Comparison of ENCODE assay signal across 8 cellular contexts in the genomic region with DNA sequence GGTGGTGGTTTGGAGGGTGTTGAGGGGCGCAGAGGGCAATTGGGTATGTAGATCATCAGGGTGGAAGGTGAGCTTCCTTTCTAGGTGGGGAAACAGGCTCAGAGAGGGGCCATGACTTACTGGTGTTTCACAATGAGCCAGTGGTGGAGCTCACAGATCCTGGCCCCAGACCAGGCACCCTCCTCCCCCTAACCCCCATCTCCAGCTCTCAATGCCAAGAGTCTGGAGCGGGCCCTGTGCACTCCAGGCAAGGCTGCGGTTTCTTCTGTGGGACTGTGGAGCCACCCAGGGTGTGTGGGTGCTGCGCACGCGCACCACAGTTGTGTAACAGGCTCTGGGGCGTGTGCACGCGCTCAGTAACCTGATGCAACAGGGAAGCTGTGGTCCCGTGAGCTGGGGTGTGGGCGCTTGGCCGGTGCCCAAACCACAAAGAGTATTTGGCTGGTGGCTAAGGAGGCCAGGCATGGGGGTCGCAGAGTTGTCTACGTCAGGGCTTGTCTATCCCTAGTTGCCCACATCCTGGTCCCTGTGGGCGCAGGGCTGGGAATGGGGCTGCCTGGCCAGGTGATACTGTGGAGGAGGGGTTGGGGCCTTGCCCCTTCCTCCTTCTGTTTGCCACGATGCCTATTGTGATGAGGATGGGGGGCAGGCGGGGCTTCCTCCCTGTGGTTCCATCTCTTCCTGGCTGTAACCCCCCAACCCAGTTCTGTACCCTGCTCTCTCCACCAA. TPM values are rescaled to one million over a fixed set of nuclear protein-coding genes. Genes with fewer than 3 reads are reported as not detected.
DNase-seq lines count a peak whose midpoint lies in the region; ATAC-seq and TF ChIP-seq lines count a peak whose summit lies in the region.

No MANE protein-coding gene starts in this region.

- H3K9me3 Mint-ChIP-seq in natural killer cell treated with Interleukin-12 subunit alpha and Interleukin-12 subunit beta and Interleukin-15 and Interleukin-18, amount 100 ng/mL, for 72 hours = no peaks in the 10 kb centered on the region

- H3K9me3 ChIP-seq in colonic mucosa = no peaks in the 10 kb centered on the region
- peaks cover 0 to 3% (median 0%) of the 10 kb centered on the region in 3 donors for H3K9me3 ChIP-seq in tibial artery

- CTCF ChIA-PET in HEK293T (lab: Yijun Ruan, JAX) = interaction anchor here (0.7 to 1.7 kb wide), 4 partner anchors 37 to 354 kb away, joined by 3 to 5 read pairs (median 4); no protein-coding TSS in a partner anchor

- H3K9ac ChIP-seq in colonic mucosa (ENCODE audit: low read depth in 2 of 2, low read length in 2 of 2) = peak overlapping the region; percentile 36 to 65

- TF ChIP-seq CTCF in colonic mucosa (IDR thresholded peaks at IDR 0.05) = no peak
- no peak for TF ChIP-seq CTCF in tibial artery (IDR thresholded peaks at IDR 0.05)

- H3K27ac Mint-ChIP-seq in natural killer cell treated with Interleukin-12 subunit alpha and Interleukin-12 subunit beta and Interleukin-15 and Interleukin-18, amount 100 ng/mL, for 72 hours = peak overlapping the region in 1 of 2 donors; percentile 50

- H3K27me3 ChIP-seq in colonic mucosa = no peaks in the 10 kb centered on the region
- H3K27me3 ChIP-seq in tibial artery = peaks cover 0 to 2% of the 10 kb centered on the region in 2 donors

- no peaks in the 10 kb centered on the region for H3K36me3 Mint-ChIP-seq in natural killer cell treated with Interleukin-12 subunit alpha and Interleukin-12 subunit beta and Interleukin-15 and Interleukin-18, amount 100 ng/mL, for 72 hours

- peaks cover 0 to 21% of the 10 kb centered on the region in 2 donors for H3K27me3 Mint-ChIP-seq in natural killer cell treated with Interleukin-12 subunit alpha and Interleukin-12 subunit beta and Interleukin-15 and Interleukin-18, amount 100 ng/mL, for 72 hours

- no peak overlapping the region for H3K27ac ChIP-seq in colonic mucosa
- no peak overlapping the region for H3K27ac ChIP-seq in tibial artery

- peak overlapping the region; percentile 28 for H3K4me3 Mint-ChIP-seq in natural killer cell treated with Interleukin-12 subunit alpha and Interleukin-12 subunit beta and Interleukin-15 and Interleukin-18, amount 100 ng/mL, for 72 hours

- no peak overlapping the region for H3K4me3 ChIP-seq in colonic mucosa
- no peak overlapping the region for H3K4me3 ChIP-seq in tibial artery

- intact Hi-C loops in colonic mucosa (cut with DNase I) (loop anchor here (5.0 kb wide), 1 partner anchor 58 kb away; no protein-coding TSS in a partner anchor), tibial artery (cut with DNase I; ENCODE audit: low total_unique reads) (no loop called here)

- H3K4me1 Mint-ChIP-seq in natural killer cell treated with Interleukin-12 subunit alpha and Interleukin-12 subunit beta and Interleukin-15 and Interleukin-18, amount 100 ng/mL, for 72 hours (ENCODE audit: low read depth in 2 of 2) = peaks cover 18 to 20% of the 10 kb centered on the region in 2 donors

- DNase-seq in GM04503 (ENCODE audit: low read depth) (peak; percentile 42), NCI-H2107 treated with DMSO at 0.1 percent for 48 hours (lab: John Stamatoyannopoulos, UW; ENCODE audit: unreplicated experiment) (peak; percentile 85), colonic mucosa (peak; percentile 92), tibial artery (peak; percentile 81 to 84), HEK293T (ENCODE audit: extremely low spot score) (no peak)
- DNase-seq in activated CD4-positive, alpha-beta T cell treated with anti-CD3 and anti-CD28 coated beads for 48 hours = peak; percentile 90
- DNase-seq in natural killer cell treated with Interleukin-12 subunit alpha and Interleukin-12 subunit beta and Interleukin-15 and Interleukin-18, amount 100 ng/mL, for 72 hours (ENCODE audit: low spot score) = peak; percentile 72

- ATAC-seq in HG02610 (IDR thresholded peaks at IDR 0.05; ENCODE audit: unreplicated experiment) = peak; percentile 75
- peak; percentile 84 to 90 for ATAC-seq in natural killer cell treated with Interleukin-12 subunit alpha and Interleukin-12 subunit beta and Interleukin-15 and Interleukin-18, amount 100 ng/mL, for 72 hours

- POLR2A ChIA-PET in HEK293T (lab: Yijun Ruan, JAX) = interaction anchor here (1.2 kb wide), 1 partner anchor 45 kb away, joined by 4 read pairs; a partner anchor contains a TSS

- no peaks in the 10 kb centered on the region for H3K36me3 ChIP-seq in colonic mucosa
- no peaks in the 10 kb centered on the region for H3K36me3 ChIP-seq in tibial artery

- peaks cover 9% of the 10 kb centered on the region for H3K4me1 ChIP-seq in colonic mucosa
- peaks cover 0 to 8% (median 0%) of the 10 kb centered on the region in 4 donors for H3K4me1 ChIP-seq in tibial artery

TF ChIP-seq in HEK293T, 16 proteins besides CTCF, POLR2A, EP300 and RAD21:
- TF ChIP-seq HDGF (IDR thresholded peaks at IDR 0.05; ENCODE audit: borderline replicate concordance) (no peak), SP1 (IDR thresholded peaks at IDR 0.05) (no peak), BHLHE40 (IDR thresholded peaks at IDR 0.05; ENCODE audit: borderline replicate concordance) (no peak), LEF1 (IDR thresholded peaks at IDR 0.05; ENCODE audit: borderline replicate concordance) (no peak)

RNA-seq across cellular contexts. Expression of a gene that starts 37.5 kb away (rescaled TPM):
- 100 to 1,000 TPM in 1 of 2 donors, 10 to 100 TPM in 1; 83.6 to 120 TPM for total RNA-seq in colonic mucosa
- 10 to 100 TPM; 32.7 to 39.3 TPM for total RNA-seq in natural killer cell treated with Interleukin-12 subunit alpha and Interleukin-12 subunit beta and Interleukin-15 and Interleukin-18, amount 100 ng/mL, for 72 hours

RNA-seq across cellular contexts. Expression of a gene that starts 44.9 kb away (rescaled TPM):
- 100 to 1,000 TPM; 113 to 216 TPM for total RNA-seq in colonic mucosa
- total RNA-seq in natural killer cell treated with Interleukin-12 subunit alpha and Interleukin-12 subunit beta and Interleukin-15 and Interleukin-18, amount 100 ng/mL, for 72 hours = 10 to 100 TPM; 36.8 to 43.0 TPM
